Comparison of ENCODE assay signal across 8 cellular contexts in genomic region chr6:17015144-17015543, GRCh38.
DNase-seq lines count a peak whose midpoint lies in the region; ATAC-seq and TF ChIP-seq lines count a peak whose summit lies in the region.

No MANE protein-coding gene starts in this region.

- H3K36me3 ChIP-seq in vagina: no peaks in the 10 kb centered on the region

- TF ChIP-seq CTCF in HFFc6 (IDR thresholded peaks at IDR 0.05) (no peak), vagina (IDR thresholded peaks at IDR 0.05) (no peak)

- H3K4me3 Mint-ChIP-seq in HFFc6 (peak overlapping the region; percentile 63), immature natural killer cell (peak overlapping the region; percentile 70 to 89 (median 80))

- no peaks in the 10 kb centered on the region for H3K27me3 ChIP-seq in vagina

- peak; percentile 68 for DNase-seq in HFFc6
- DNase-seq in OCI-M1 (lab: John Stamatoyannopoulos, UW): peak; percentile 5
- peak; percentile 36 to 84 (median 72) for DNase-seq in immature natural killer cell
- DNase-seq in DMS153 (lab: John Stamatoyannopoulos, UW): no peak
- no peak for DNase-seq in left lobe of liver (ENCODE audit: low spot score)
- no peak for DNase-seq in vagina (ENCODE audit: extremely low spot score in 2 of 2)
- no peak for DNase-seq in NCI-H2171 (lab: John Stamatoyannopoulos, UW)

- peaks cover 5% of the 10 kb centered on the region for H3K27me3 Mint-ChIP-seq in HFFc6 (ENCODE audit: insufficient read depth)
- peaks cover 8 to 20% (median 19%) of the 10 kb centered on the region in 3 donors for H3K27me3 Mint-ChIP-seq in immature natural killer cell (ENCODE audit: low read depth in 3 of 3)

- H3K27ac Mint-ChIP-seq in HFFc6 (peak overlapping the region; percentile 71), immature natural killer cell (peak overlapping the region; percentile 19 to 95 (median 82))

- peak; percentile 95 for ATAC-seq in GM18508 (IDR thresholded peaks at IDR 0.05; ENCODE audit: insufficient read depth, unreplicated experiment)
- ATAC-seq in left lobe of liver: no peak

- TF ChIP-seq POLR2A in vagina (IDR thresholded peaks at IDR 0.05): no peak

- H3K36me3 Mint-ChIP-seq in HFFc6 (ENCODE audit: low read depth) (peaks cover 28% of the 10 kb centered on the region), immature natural killer cell (no peaks in the 10 kb centered on the region)

- peaks cover 16% of the 10 kb centered on the region for H3K4me1 Mint-ChIP-seq in HFFc6 (ENCODE audit: low read depth)
- peaks cover 26 to 37% of the 10 kb centered on the region in 2 donors for H3K4me1 Mint-ChIP-seq in immature natural killer cell

- H3K9me3 Mint-ChIP-seq in HFFc6: peaks cover 19% of the 10 kb centered on the region
- H3K9me3 Mint-ChIP-seq in immature natural killer cell: no peaks in the 10 kb centered on the region

- no peak overlapping the region for H3K4me3 ChIP-seq in vagina

- intact Hi-C loops in vagina (cut with DNase I): no loop called here

- no peaks in the 10 kb centered on the region for H3K4me1 ChIP-seq in vagina

- no peak overlapping the region for H3K27ac ChIP-seq in vagina

- H3K9me3 ChIP-seq in vagina: no peaks in the 10 kb centered on the region

Comparison
In these comparisons a context has a peak if more than half of its experiments do, and no peak if none do; other contexts are left out.
1. DNase-seq: peak in HFFc6 (single experiment), OCI-M1 (single experiment) and immature natural killer cell (3 of 3); none in DMS153 (single experiment), left lobe of liver (single experiment), vagina (0 of 2) and NCI-H2171 (single experiment).